In genomic region chr1:178330848-178331497, GRCh38 we compare ENCODE assay signal across 28 cellular contexts.
DNase-seq lines count a peak whose midpoint lies in the region; ATAC-seq and TF ChIP-seq lines count a peak whose summit lies in the region.
"Had no signal": no experiment of that assay in that cellular context is flagged by ENCODE, and none has a peak within 500 bp of the region (broad histone marks: within the 10 kb centered on the region; RNA-seq: fewer than 3 reads in every experiment).

No MANE protein-coding gene starts in this region.

- H3K9ac ChIP-seq in smooth muscle cell (ENCODE audit: low read depth) (no peak overlapping the region), Karpas-422 (ENCODE audit: low read length) (no peak overlapping the region)

- ATAC-seq in Panc1 (peak; percentile 63), GM19023 (IDR thresholded peaks at IDR 0.05; ENCODE audit: unreplicated experiment) (no peak), HG03457 (IDR thresholded peaks at IDR 0.05; ENCODE audit: unreplicated experiment) (no peak)
- ATAC-seq: activated T-cell treated with anti-CD3 and anti-CD28 coated beads, Interleukin-2, amount 50 U/mL, for 72 hours; GM12878; HepG2 had no signal

- H3F3A ChIP-seq in smooth muscle cell (ENCODE audit: low read depth) = no peaks in the 10 kb centered on the region

- no peak overlapping the region for H3K4me2 ChIP-seq in smooth muscle cell
- H3K4me2 ChIP-seq in Karpas-422 (ENCODE audit: low read depth, low read length, poor library complexity, severe bottlenecking) = no peak overlapping the region

- no peak overlapping the region for H3K27ac ChIP-seq in Panc1 (ENCODE audit: low read length)
- H3K27ac ChIP-seq in smooth muscle cell (ENCODE audit: low read depth) = peak overlapping the region; percentile 69
- H3K27ac ChIP-seq in Karpas-422 (ENCODE audit: low read length) = no peak overlapping the region
- H3K27ac ChIP-seq: ascending aorta, cardiac muscle cell, colonic mucosa, pancreas, suprapubic skin, upper lobe of left lung had no signal

- DNase-seq in NCI-H510A treated with DMSO at 0.1 percent for 48 hours (lab: John Stamatoyannopoulos, UW) (peak; percentile 22), NCI-H510A (lab: John Stamatoyannopoulos, UW) (no peak), NCI-H1092 treated with DMSO at 0.1 percent for 48 hours (lab: John Stamatoyannopoulos, UW) (peak; percentile 61), Panc1 (ENCODE audit: low read depth, low spot score) (no peak), smooth muscle cell (lab: John Stamatoyannopoulos, UW; ENCODE audit: unreplicated experiment) (no peak), Karpas-422 (no peak)
- DNase-seq: activated CD4-positive, alpha-beta T cell treated with anti-CD3 and anti-CD28 coated beads, Interleukin-2, amount 50 U/mL, for 48 hours; activated CD4-positive, CD25-positive, alpha-beta regulatory T cell treated with anti-CD3 and anti-CD28 coated beads, Interleukin-2, amount 50 U/mL, for 72 hours; activated T-cell treated with anti-CD3 and anti-CD28 coated beads, Interleukin-2, amount 50 U/mL, for 72 hours; CD4-positive, alpha-beta T cell; colonic mucosa; effector CD4-positive, alpha-beta T cell; hypothalamus; NCI-H2029; NCI-H526 treated with DMSO at 0.1 percent for 48 hours; pancreas; retina; stimulated activated naive CD4-positive, alpha-beta T cell; T-helper 2 cell; upper lobe of left lung had no signal

- no peaks in the 10 kb centered on the region for H3K4me1 ChIP-seq in Panc1 (ENCODE audit: control insufficient read depth, insufficient read depth, low read length)
- no peaks in the 10 kb centered on the region for H3K4me1 ChIP-seq in smooth muscle cell (ENCODE audit: low read depth)
- no peaks in the 10 kb centered on the region for H3K4me1 ChIP-seq in Karpas-422 (ENCODE audit: low read length)
- H3K4me1 ChIP-seq: ascending aorta, colonic mucosa, HAP-1 had no signal

- H3K4me3 ChIP-seq in Panc1 (ENCODE audit: low read depth in 2 of 2, low read length in 2 of 2) (no peak overlapping the region), smooth muscle cell (no peak overlapping the region), Karpas-422 (ENCODE audit: low read length) (no peak overlapping the region)
- H3K4me3 ChIP-seq: ascending aorta, cardiac muscle cell, colonic mucosa, GM12878, HAP-1, pancreas, suprapubic skin, upper lobe of left lung had no signal

- H4K20me1 ChIP-seq in smooth muscle cell (ENCODE audit: low read depth) (peaks cover 4% of the 10 kb centered on the region), Karpas-422 (ENCODE audit: insufficient read depth, low read depth, low read length) (no peaks in the 10 kb centered on the region)

- no peaks in the 10 kb centered on the region for H3K27me3 ChIP-seq in Panc1 (ENCODE audit: control insufficient read depth, insufficient read depth, low read length)
- no peaks in the 10 kb centered on the region for H3K27me3 ChIP-seq in smooth muscle cell (ENCODE audit: low read depth)
- no peaks in the 10 kb centered on the region for H3K27me3 ChIP-seq in Karpas-422 (ENCODE audit: low read length)
- H3K27me3 ChIP-seq: ascending aorta, cardiac muscle cell, colonic mucosa, pancreas, suprapubic skin, upper lobe of left lung had no signal

- in situ Hi-C loops in Panc1 (cut with HindIII; ENCODE audit: low pct_unique_long_range_greater_than_20kb, low sequenced_read_pairs) = no loop called here

- H3K9me3 ChIP-seq in Panc1 (ENCODE audit: control insufficient read depth, insufficient read depth, low read depth, low read length) (no peaks in the 10 kb centered on the region), smooth muscle cell (replicated peaks; ENCODE audit: low read depth) (no peaks in the 10 kb centered on the region), Karpas-422 (ENCODE audit: low read length) (no peaks in the 10 kb centered on the region)
- H3K9me3 ChIP-seq: ascending aorta, colonic mucosa, HAP-1, pancreas, suprapubic skin, upper lobe of left lung had no signal

- TF ChIP-seq CTCF in Panc1 (IDR thresholded peaks at IDR 0.05) = no peak
- no peak for TF ChIP-seq CTCF in smooth muscle cell (IDR thresholded peaks at IDR 0.05; ENCODE audit: borderline replicate concordance, insufficient read depth, poor library complexity, severe bottlenecking)

- no TSS peak for BruUV-seq in Panc1 (replicated peaks; lab: Mats Ljungman, UMichigan)

- H2AFZ ChIP-seq in smooth muscle cell (ENCODE audit: low read depth) = no peak overlapping the region
- no peak overlapping the region for H2AFZ ChIP-seq in Karpas-422 (ENCODE audit: low read length)

- H3K9me2 ChIP-seq in Karpas-422 (replicated peaks; ENCODE audit: insufficient read depth, low read length) = no peaks in the 10 kb centered on the region

- intact Hi-C loops in Panc1 (cut with micrococcal nuclease; ENCODE audit: unreplicated experiment) = no loop called here

- H3K36me3 ChIP-seq in Panc1 (ENCODE audit: control insufficient read depth, insufficient read depth, low read length) = no peaks in the 10 kb centered on the region
- H3K36me3 ChIP-seq in smooth muscle cell (ENCODE audit: low read depth) = no peaks in the 10 kb centered on the region
- H3K36me3 ChIP-seq in Karpas-422 (ENCODE audit: insufficient read depth, low read length) = no peaks in the 10 kb centered on the region
- H3K36me3 ChIP-seq: ascending aorta, cardiac muscle cell, colonic mucosa, HAP-1, pancreas, suprapubic skin, upper lobe of left lung had no signal

- CTCF ChIA-PET in Panc1 (lab: Charles Lee) = interaction anchor here (0.6 kb wide), 1 partner anchor 294 kb away, joined by 3 read pairs; no protein-coding TSS in a partner anchor

- 93% methylated on average over 7 of the region's 7 CpGs for WGBS in smooth muscle cell (ENCODE audit: low lambda C conversion rate)

- H3K79me2 ChIP-seq in smooth muscle cell (ENCODE audit: low read depth) = peaks cover 33% of the 10 kb centered on the region
- no peaks in the 10 kb centered on the region for H3K79me2 ChIP-seq in Karpas-422 (ENCODE audit: low read length)

- POLR2A ChIA-PET in Panc1 (lab: Charles Lee) = no interaction called here

Comparison
In these comparisons a context has a peak if more than half of its experiments do, and no peak if none do; other contexts are left out.
1. DNase-seq: peak in NCI-H510A treated with DMSO at 0.1 percent for 48 hours (single experiment) and NCI-H1092 treated with DMSO at 0.1 percent for 48 hours (single experiment); none in NCI-H510A (single experiment), Panc1 (single experiment), smooth muscle cell (single experiment) and Karpas-422 (single experiment).